25 cellular contexts compared by ENCODE assay signal in genomic region chr16:74030000-74030399, GRCh38.
DNase-seq lines count a peak whose midpoint lies in the region; ATAC-seq, FAIRE-seq and TF ChIP-seq lines count a peak whose summit lies in the region.
"Had no signal": no experiment of that assay in that cellular context is flagged by ENCODE, and none has a peak within 500 bp of the region (broad histone marks: within the 10 kb centered on the region; RNA-seq: fewer than 3 reads in every experiment).

No MANE protein-coding gene starts in this region.

- intact Hi-C loops in colonic mucosa (cut with DNase I) = loop anchor here (5.0 to 10.0 kb wide), 2 partner anchors 73 to 145 kb away; no protein-coding TSS in a partner anchor
- intact Hi-C loops in mucosa of descending colon (cut with DNase I, micrococcal nuclease) = no loop called here
- intact Hi-C loops in testis (cut with DNase I; ENCODE audit: low total_unique reads) = no loop called here

- H3K27me3 ChIP-seq in colonic mucosa (no peaks in the 10 kb centered on the region), small intestine (ENCODE audit: control insufficient read depth in 2 of 2, insufficient read depth in 2 of 2, low read length in 2 of 2) (no peaks in the 10 kb centered on the region), testis (no peaks in the 10 kb centered on the region)
- H3K27me3 ChIP-seq: SJCRH30 had no signal

- peak overlapping the region; percentile 41 for H3K27ac ChIP-seq in colonic mucosa
- H3K27ac ChIP-seq in small intestine (ENCODE audit: low read depth in 1 of 2, low read length in 1 of 2) = no peak overlapping the region
- no peak overlapping the region for H3K27ac ChIP-seq in testis
- H3K27ac ChIP-seq: SJCRH30 had no signal

- H3K9me3 ChIP-seq in colonic mucosa (no peaks in the 10 kb centered on the region), mucosa of descending colon (no peaks in the 10 kb centered on the region), small intestine (ENCODE audit: control insufficient read depth, low read depth) (no peaks in the 10 kb centered on the region), testis (no peaks in the 10 kb centered on the region)
- H3K9me3 ChIP-seq: Caco-2, SJCRH30 had no signal

- H3K4me1 ChIP-seq in colonic mucosa = no peaks in the 10 kb centered on the region
- H3K4me1 ChIP-seq in mucosa of descending colon (ENCODE audit: low read depth) = peaks cover 2% of the 10 kb centered on the region
- peaks cover 0 to 3% of the 10 kb centered on the region in 2 donors for H3K4me1 ChIP-seq in small intestine (ENCODE audit: control insufficient read depth in 2 of 2, insufficient read depth in 1 of 2, low read depth in 1 of 2, low read length in 1 of 2)
- no peaks in the 10 kb centered on the region for H3K4me1 ChIP-seq in testis
- H3K4me1 ChIP-seq: Caco-2, SJCRH30 had no signal

- H3K4me3 ChIP-seq in colonic mucosa (no peak overlapping the region), mucosa of descending colon (no peak overlapping the region), small intestine (ENCODE audit: low read depth in 1 of 2, low read length in 2 of 2) (no peak overlapping the region), testis (no peak overlapping the region)
- H3K4me3 ChIP-seq: SJCRH30 had no signal

- peak; percentile 73 for DNase-seq in ELF-1 (ENCODE audit: low read depth, low spot score)
- peak; percentile 81 for DNase-seq in colonic mucosa
- DNase-seq in mucosa of descending colon = peak; percentile 61 to 83 (median 72)
- DNase-seq in small intestine = peak; percentile 34
- no peak for DNase-seq in T-helper 2 cell
- DNase-seq in testis = no peak
- DNase-seq: Caco-2; CD4-positive, CD25-positive, alpha-beta regulatory T cell; DMS 273 treated with DMSO at 0.1 percent for 48 hours; GDM1; GOT3; Kasumi-1; NCI-H1105; NCI-H146; NCI-H2029; NCI-H2171; NCI-H524 treated with DMSO at 0.1 percent for 48 hours; OCI-M1; SJCRH30; T-cell had no signal

- FAIRE-seq in small intestine (lab: Jason Lieb, UNC) = no peak
- FAIRE-seq: GM18507, HTR-8/SVneo, RCC 7860 had no signal

- no peak for TF ChIP-seq CTCF in colonic mucosa (IDR thresholded peaks at IDR 0.05)
- TF ChIP-seq CTCF in mucosa of descending colon (IDR thresholded peaks at IDR 0.05) = no peak
- TF ChIP-seq CTCF in testis (IDR thresholded peaks at IDR 0.05) = no peak

- TF ChIP-seq POLR2A in testis (IDR thresholded peaks at IDR 0.05) = no peak

- peak; percentile 85 for ATAC-seq in mucosa of descending colon
- ATAC-seq in GM18867 (IDR thresholded peaks at IDR 0.05; ENCODE audit: unreplicated experiment) = no peak
- ATAC-seq: HCT116, T-cell had no signal

- H3K36me3 ChIP-seq in colonic mucosa (no peaks in the 10 kb centered on the region), mucosa of descending colon (ENCODE audit: low read depth) (no peaks in the 10 kb centered on the region), small intestine (ENCODE audit: control insufficient read depth in 2 of 2, insufficient read depth in 2 of 2, low read length in 2 of 2) (no peaks in the 10 kb centered on the region), testis (ENCODE audit: low read depth, missing control alignments) (no peaks in the 10 kb centered on the region)
- H3K36me3 ChIP-seq: SJCRH30 had no signal

- WGBS in small intestine, 3 donors = 15 to 55% (median 36%) methylated on average over 5 of the region's 5 CpGs
- 62 to 77% methylated on average over 5 of the region's 5 CpGs for WGBS in testis, 2 donors

- H3K9ac ChIP-seq in colonic mucosa (ENCODE audit: low read depth in 2 of 2, low read length in 2 of 2) = no peak overlapping the region

Comparison
In these comparisons a context has a peak if more than half of its experiments do, and no peak if none do; other contexts are left out.
1. DNase-seq: peak in ELF-1 (single experiment), colonic mucosa (single experiment), mucosa of descending colon (3 of 3) and small intestine (single experiment); none in T-helper 2 cell (0 of 5) and testis (single experiment).